Comparison of ENCODE assay signal across 9 cellular contexts in genomic region chr18:9971313-9971920, GRCh38. TPM values are rescaled to one million over a fixed set of nuclear protein-coding genes. Genes with fewer than 3 reads are reported as not detected.
DNase-seq lines count a peak whose midpoint lies in the region; ATAC-seq and TF ChIP-seq lines count a peak whose summit lies in the region.
"Had no signal": no experiment of that assay in that cellular context is flagged by ENCODE, and none has a peak within 500 bp of the region (broad histone marks: within the 10 kb centered on the region; RNA-seq: fewer than 3 reads in every experiment).

No MANE protein-coding gene starts in this region.

- no peak overlapping the region for H3K18ac ChIP-seq in neuronal stem cell (ENCODE audit: low read length)

- no peak overlapping the region for H3K4me2 ChIP-seq in neuronal stem cell (ENCODE audit: insufficient read depth, low read length, poor library complexity, severe bottlenecking)

- H3K27ac ChIP-seq in Peyer's patch (no peak overlapping the region), neuronal stem cell (replicated peaks; ENCODE audit: low read length) (no peak overlapping the region)

- no peak overlapping the region for H4K8ac ChIP-seq in neuronal stem cell (ENCODE audit: low read depth, low read length)

- H2BK15ac ChIP-seq in neuronal stem cell (ENCODE audit: low read length), result no peak overlapping the region

- peaks cover 0 to 5% of the 10 kb centered on the region in 2 donors for H3K36me3 Mint-ChIP-seq in activated T-cell treated with anti-CD3 and anti-CD28 coated beads, Interleukin-2, amount 50 U/mL, for 72 hours (ENCODE audit: insufficient read depth in 2 of 2)
- H3K36me3 Mint-ChIP-seq: activated naive CD4-positive, alpha-beta T cell treated with anti-CD3 and anti-CD28 coated beads, Interleukin-2, amount 50 U/mL, for 24 hours had no signal

- TF ChIP-seq CTCF in Peyer's patch (IDR thresholded peaks at IDR 0.05), result peak; percentile 67 to 96 (median 88)

- peaks cover 0 to 2% of the 10 kb centered on the region in 2 donors for H3K9me3 Mint-ChIP-seq in activated T-cell treated with anti-CD3 and anti-CD28 coated beads, Interleukin-2, amount 50 U/mL, for 72 hours
- H3K9me3 Mint-ChIP-seq: activated naive CD4-positive, alpha-beta T cell treated with anti-CD3 and anti-CD28 coated beads, Interleukin-2, amount 50 U/mL, for 24 hours had no signal

- H3K4me3 ChIP-seq in Peyer's patch, result no peak overlapping the region
- no peak overlapping the region for H3K4me3 ChIP-seq in neuronal stem cell (ENCODE audit: low read length in 2 of 2)

- H3K4me1 Mint-ChIP-seq in activated T-cell treated with anti-CD3 and anti-CD28 coated beads, Interleukin-2, amount 50 U/mL, for 72 hours (ENCODE audit: low read depth), result peaks cover 19% of the 10 kb centered on the region

- no peak overlapping the region for H3K27ac Mint-ChIP-seq in activated T-cell treated with anti-CD3 and anti-CD28 coated beads, Interleukin-2, amount 50 U/mL, for 72 hours
- H3K27ac Mint-ChIP-seq: activated naive CD4-positive, alpha-beta T cell treated with anti-CD3 and anti-CD28 coated beads, Interleukin-2, amount 50 U/mL, for 24 hours had no signal

- no peak overlapping the region for H2BK5ac ChIP-seq in neuronal stem cell (ENCODE audit: low read length)

- no peak overlapping the region for H3K14ac ChIP-seq in neuronal stem cell (ENCODE audit: low read length)

- no peak overlapping the region for H4K91ac ChIP-seq in neuronal stem cell (ENCODE audit: low read depth, low read length, poor library complexity)

- H2AK5ac ChIP-seq in neuronal stem cell (ENCODE audit: low read depth, low read length), result no peak overlapping the region

- no peaks in the 10 kb centered on the region for H3K4me1 ChIP-seq in Peyer's patch
- H3K4me1 ChIP-seq in neuronal stem cell (ENCODE audit: control insufficient read depth in 2 of 2, insufficient read depth in 1 of 2, low read depth in 1 of 2, low read length in 2 of 2), result no peaks in the 10 kb centered on the region

- H3K9me3 ChIP-seq in Peyer's patch, result peaks cover 0 to 10% (median 0%) of the 10 kb centered on the region in 4 donors
- peaks cover 3 to 18% of the 10 kb centered on the region in 2 donors for H3K9me3 ChIP-seq in neuronal stem cell (replicated peaks in 1 of 2; ENCODE audit: control insufficient read depth in 2 of 2, insufficient read depth in 1 of 2, low read depth in 1 of 2, low read length in 2 of 2)

- no peak overlapping the region for H2BK12ac ChIP-seq in neuronal stem cell (ENCODE audit: low read length)

- H2BK120ac ChIP-seq in neuronal stem cell (ENCODE audit: low read depth, low read length), result no peak overlapping the region

- H3K23ac ChIP-seq in neuronal stem cell (ENCODE audit: low read depth, low read length, poor library complexity), result no peak overlapping the region

- H3K36me3 ChIP-seq in Peyer's patch (no peaks in the 10 kb centered on the region), neuronal stem cell (replicated peaks in 1 of 2; ENCODE audit: control insufficient read depth in 2 of 2, insufficient read depth in 2 of 2, low read length in 2 of 2) (no peaks in the 10 kb centered on the region)

- H3K4me3 Mint-ChIP-seq in activated T-cell treated with anti-CD3 and anti-CD28 coated beads, Interleukin-2, amount 50 U/mL, for 72 hours, result no peak overlapping the region
- H3K4me3 Mint-ChIP-seq: activated naive CD4-positive, alpha-beta T cell treated with anti-CD3 and anti-CD28 coated beads, Interleukin-2, amount 50 U/mL, for 24 hours had no signal

- no peak overlapping the region for H3K9ac ChIP-seq in neuronal stem cell (ENCODE audit: low read depth, low read length, poor library complexity)

- ATAC-seq in activated T-cell treated with anti-CD3 and anti-CD28 coated beads, Interleukin-2, amount 50 U/mL, for 72 hours (replicated peaks in 1 of 2), result peak; percentile 50 to 61
- no peak for ATAC-seq in HG03469 (IDR thresholded peaks at IDR 0.05; ENCODE audit: unreplicated experiment)

- WGBS in neuronal stem cell (ENCODE audit: extremely low coverage in 2 of 2, insufficient read length in 2 of 2, insufficient replicate concordance in 1 of 2), 2 donors, result no CpG with 5 or more reads among the region's 4 CpGs

- H3K27me3 ChIP-seq in Peyer's patch (no peaks in the 10 kb centered on the region), neuronal stem cell (ENCODE audit: control insufficient read depth in 3 of 3, insufficient read depth in 3 of 3, low read depth in 1 of 3, low read length in 3 of 3) (no peaks in the 10 kb centered on the region)

- no peak overlapping the region for H3K4ac ChIP-seq in neuronal stem cell (ENCODE audit: low read length)

- peaks cover 32% of the 10 kb centered on the region for H3K27me3 Mint-ChIP-seq in activated T-cell treated with anti-CD3 and anti-CD28 coated beads, Interleukin-2, amount 50 U/mL, for 72 hours (ENCODE audit: low read depth)

- no peaks in the 10 kb centered on the region for H3K79me1 ChIP-seq in neuronal stem cell (ENCODE audit: low read depth, low read length)

- DNase-seq in DMS53 (lab: John Stamatoyannopoulos, UW) (peak; percentile 92), KG1 (lab: John Stamatoyannopoulos, UW) (peak; percentile 85), Peyer's patch (peak in 2 of 3 donors; percentile 75 to 92), fibroblast of peridontal ligament (ENCODE audit: extremely low read depth) (peak; percentile 90), neuronal stem cell (ENCODE audit: low spot score) (peak; percentile 81), stromal cell of bone marrow (ENCODE audit: low read depth) (peak; percentile 54)
- peak; percentile 59 to 77 for DNase-seq in activated T-cell treated with anti-CD3 and anti-CD28 coated beads, Interleukin-2, amount 50 U/mL, for 72 hours

- no peak overlapping the region for H2AFZ ChIP-seq in neuronal stem cell (ENCODE audit: low read length)

- TF ChIP-seq POLR2A in Peyer's patch (IDR thresholded peaks at IDR 0.05), result no peak

RNA-seq across cellular contexts. Expression of gene VAPA, which starts 57.6 kb away (rescaled TPM):
- 100 to 1,000 TPM; 155 to 232 (median 219) TPM for total RNA-seq in Peyer's patch
- 100 to 1,000 TPM; 197 to 209 TPM for total RNA-seq in activated T-cell treated with anti-CD3 and anti-CD28 coated beads, Interleukin-2, amount 50 U/mL, for 72 hours
- polyA plus RNA-seq in neuronal stem cell (2013, experiment 1 of 2), result 120 TPM
- 126 TPM for polyA plus RNA-seq in neuronal stem cell (2013, experiment 2 of 2)
